In genomic region chr6:31815025-31815838, GRCh38 we compare ENCODE assay signal across 1 cellular context.
TF ChIP-seq lines count a peak whose summit lies in the region.

TSS of gene HSPA1A (plus strand) at chr6:31815543. CDS start at chr6:31815757, 214 bp downstream.
TSS of gene HSPA1L (minus strand) at chr6:31815283. CDS start at chr6:31811972, 3,311 bp downstream.

TF ChIP-seq in HepG2, 621 proteins besides CTCF, POLR2A, EP300 and RAD21 (continued from another document and continues in another):
- TF ChIP-seq ELF3 (CRISPR knock-in tag; IDR thresholded peaks at IDR 0.05), result peak; percentile 58; the same call in 1 of the 2 replicates
- TF ChIP-seq SP5 (CRISPR knock-in tag; IDR thresholded peaks at IDR 0.05; ENCODE audit: borderline replicate concordance, low read depth), result 0 out of 2 replicates have a peak, but pooled peaks have one; percentile 24
- TF ChIP-seq ZBTB40 (IDR thresholded peaks at IDR 0.05), result no peak
- TF ChIP-seq ZBTB40 (CRISPR knock-in tag; IDR thresholded peaks at IDR 0.05), result no peak
- no peak for TF ChIP-seq LRRFIP1 (CRISPR knock-in tag; conservative IDR thresholded peaks at IDR 0.05)
- TF ChIP-seq MXD4 (CRISPR knock-in tag; IDR thresholded peaks at IDR 0.05), result peak; percentile 86
- no peak for TF ChIP-seq KDM1A (CRISPR knock-in tag; IDR thresholded peaks at IDR 0.05)
- peak; percentile 28; the same call in 1 of the 2 replicates for TF ChIP-seq NFKB2 (CRISPR knock-in tag; IDR thresholded peaks at IDR 0.05; ENCODE audit: borderline replicate concordance)
- no peak for TF ChIP-seq NFAT5 (CRISPR knock-in tag; IDR thresholded peaks at IDR 0.05)
- peak; percentile 34; the same call in 1 of the 2 replicates for TF ChIP-seq ZBED4 (CRISPR knock-in tag; IDR thresholded peaks at IDR 0.05; ENCODE audit: borderline replicate concordance)
- no peak for TF ChIP-seq RORA (CRISPR knock-in tag; IDR thresholded peaks at IDR 0.05)
- TF ChIP-seq TCF7 (IDR thresholded peaks at IDR 0.05; ENCODE audit: low read depth), result no peak
- TF ChIP-seq DMAP1 (CRISPR knock-in tag; IDR thresholded peaks at IDR 0.05), result peak; percentile 1; the same call in 1 of the 2 replicates
- peak; percentile 54; the same call in 1 of the 2 replicates for TF ChIP-seq ZNF605 (CRISPR knock-in tag; IDR thresholded peaks at IDR 0.05)
- TF ChIP-seq ATM (IDR thresholded peaks at IDR 0.05; ENCODE audit: borderline replicate concordance), result no peak
- no peak for TF ChIP-seq DNMT1 (CRISPR knock-in tag; IDR thresholded peaks at IDR 0.05)
- TF ChIP-seq PREB (CRISPR knock-in tag; IDR thresholded peaks at IDR 0.05), result no peak
- TF ChIP-seq ZFYVE20 (CRISPR knock-in tag; IDR thresholded peaks at IDR 0.05; ENCODE audit: borderline replicate concordance, low read depth), result no peak
- no peak for TF ChIP-seq ZBTB8A (CRISPR knock-in tag; IDR thresholded peaks at IDR 0.05; ENCODE audit: borderline replicate concordance, low read depth)
- no peak for TF ChIP-seq LBX2 (CRISPR knock-in tag; IDR thresholded peaks at IDR 0.05; ENCODE audit: borderline replicate concordance)
- no peak for TF ChIP-seq FOXP4 (CRISPR knock-in tag; IDR thresholded peaks at IDR 0.05)
- TF ChIP-seq ZSCAN22 (CRISPR knock-in tag; IDR thresholded peaks at IDR 0.05), result no peak
- TF ChIP-seq ZNF598 (CRISPR knock-in tag; IDR thresholded peaks at IDR 0.05; ENCODE audit: borderline replicate concordance), result peak; percentile 81; the same call in 1 of the 2 replicates
- no peak for TF ChIP-seq PHF5A (CRISPR knock-in tag; IDR thresholded peaks at IDR 0.05; ENCODE audit: low read depth, unreplicated experiment)
- TF ChIP-seq ELK4 (CRISPR knock-in tag; IDR thresholded peaks at IDR 0.05; ENCODE audit: borderline replicate concordance), result 0 out of 2 replicates have a peak, but pooled peaks have one; percentile 15
- TF ChIP-seq MIER2 (CRISPR knock-in tag; IDR thresholded peaks at IDR 0.05), result no peak
- peak; percentile 64 for TF ChIP-seq ETV5 (CRISPR knock-in tag; IDR thresholded peaks at IDR 0.05; ENCODE audit: borderline replicate concordance)
